ENCODE assay signal across 25 cellular contexts in the genomic region with DNA sequence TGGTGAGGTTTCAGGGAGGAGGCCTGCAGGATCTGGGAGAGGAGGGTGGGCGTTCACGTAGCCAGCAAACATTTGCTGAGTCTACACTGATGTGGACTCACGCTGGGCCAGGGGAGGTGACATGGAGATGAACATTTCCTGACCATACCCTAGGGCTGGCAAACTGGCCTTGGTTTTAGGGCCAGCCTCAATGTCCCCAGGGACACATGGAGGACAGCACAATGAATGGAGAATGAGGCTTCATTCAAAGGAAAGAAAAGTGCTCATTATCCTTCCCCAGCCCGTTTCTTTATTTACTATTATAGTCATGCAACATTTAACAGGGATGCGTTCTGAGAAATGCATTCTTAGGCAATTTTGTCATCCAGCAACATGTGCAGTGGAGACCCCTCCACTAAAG. TPM values are rescaled to one million over a fixed set of nuclear protein-coding genes. Genes with fewer than 3 reads are reported as not detected.
"Had no signal": no experiment of that assay in that cellular context is flagged by ENCODE, and none has a peak within 500 bp of the region (broad histone marks: within the 10 kb centered on the region; RNA-seq: fewer than 3 reads in every experiment).

No MANE protein-coding gene starts in this region.

- H3K27ac ChIP-seq: left ventricle myocardium inferior, pancreas, prostate gland, skin epidermis, stomach, testis, thyroid gland, transverse colon, upper lobe of left lung, vagina had no signal

- H3K36me3 ChIP-seq: left ventricle myocardium inferior, pancreas, prostate gland, stomach, thyroid gland, transverse colon, upper lobe of left lung, vagina had no signal

- H3K4me3 ChIP-seq: left ventricle myocardium inferior, lung, mucosa of descending colon, pancreas, prostate gland, skin epidermis, stomach, testis, thyroid gland, transverse colon, upper lobe of left lung, vagina had no signal

- DNase-seq: hypothalamus; islet precursor cell; left ventricle myocardium inferior; midbrain; mucosa of descending colon; naive thymus-derived CD4-positive, alpha-beta T cell; pancreas; retina; right cardiac atrium; stimulated activated CD4-positive, alpha-beta T cell treated with anti-CD3 and anti-CD28 coated beads, Interleukin-12 subunit alpha, Interleukin-12 subunit beta, amount 100 ng/mL, for 4 hours; stimulated activated CD4-positive, alpha-beta T cell treated with anti-CD3 and anti-CD28 coated beads, Interleukin-15, amount 100 ng/mL, for 24 hours; stimulated activated CD4-positive, alpha-beta T cell treated with anti-CD3 and anti-CD28 coated beads, Interleukin-2, amount 100 ng/mL, for 24 hours; stimulated activated CD4-positive, alpha-beta T cell treated with anti-CD3 and anti-CD28 coated beads, Interleukin-4, amount 100 ng/mL, for 1 hour; stimulated activated naive B cell treated with anti-CD40 and anti-IgM and Interleukin-4, amounts not matched to agents 10 μg/mL and 1 μg/mL and 100 μg/mL, for 72 hours; stimulated activated naive CD8-positive, alpha-beta T cell treated with anti-CD3 and anti-CD28 coated beads, Interleukin-15, Interleukin-2, amounts not matched to agents 100 U/mL and 50 U/mL, for 24 hours; stomach; testis; thyroid gland; transverse colon; upper lobe of left lung had no signal

- H3K4me1 ChIP-seq: left ventricle myocardium inferior, pancreas, prostate gland, stomach, thyroid gland, transverse colon, upper lobe of left lung, vagina had no signal

- H3K27me3 ChIP-seq: pancreas, stomach, testis, thyroid gland, transverse colon, upper lobe of left lung, vagina had no signal

- H3K9me3 ChIP-seq: left ventricle myocardium inferior, mucosa of descending colon, pancreas, prostate gland, stomach, testis, thyroid gland, transverse colon, upper lobe of left lung, vagina had no signal

RNA-seq across cellular contexts. Expression of gene ACAN, which starts 26.8 kb away (rescaled TPM):
- total RNA-seq: left ventricle myocardium inferior; naive thymus-derived CD4-positive, alpha-beta T cell had no signal
- polyA plus RNA-seq: neural cell had no signal
